9 cellular contexts compared by ENCODE assay signal in the genomic region with DNA sequence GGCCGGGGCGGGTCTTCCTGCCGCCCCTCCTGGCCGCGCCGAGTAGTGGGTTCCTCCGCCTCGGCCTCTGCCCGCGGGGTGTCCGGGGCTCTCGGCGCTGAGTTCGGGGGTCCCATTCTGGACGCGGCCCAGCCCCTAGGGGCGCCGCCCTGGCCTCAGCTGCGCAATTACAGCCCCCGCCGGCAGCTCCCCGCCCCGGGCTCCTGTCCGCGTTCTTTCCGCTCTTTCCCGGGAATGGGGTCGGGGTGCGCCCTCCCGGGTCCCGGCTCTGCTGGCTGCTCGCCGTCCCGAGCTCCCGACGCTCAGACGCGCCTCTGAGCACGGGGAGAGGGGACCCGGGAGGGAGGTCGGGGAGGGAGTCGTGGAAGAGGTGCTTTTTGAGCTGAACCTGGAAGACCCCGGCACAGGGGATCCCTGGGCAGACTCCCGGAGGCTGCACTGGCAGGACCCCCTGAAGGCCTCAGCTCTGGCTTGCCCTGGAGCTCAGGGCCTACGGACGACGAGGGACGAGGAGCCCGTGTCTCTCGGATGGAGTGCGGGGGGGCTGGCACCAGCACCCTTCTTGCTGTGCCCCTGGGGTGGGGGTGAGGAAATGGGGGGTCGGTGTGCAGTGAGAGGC. TPM values are rescaled to one million over a fixed set of nuclear protein-coding genes. Genes with fewer than 3 reads are reported as not detected.
A peak's percentile ranks its signal among the peaks of the same experiment; 100 is the strongest.
DNase-seq lines count a peak whose midpoint lies in the region; ATAC-seq, FAIRE-seq and TF ChIP-seq lines count a peak whose summit lies in the region.
"Had no signal": no experiment of that assay in that cellular context is flagged by ENCODE, and none has a peak within 500 bp of the region (broad histone marks: within the 10 kb centered on the region; RNA-seq: fewer than 3 reads in every experiment).

No MANE protein-coding gene starts in this region.

- peak overlapping the region; percentile 94 to 98 for H3K27ac ChIP-seq in breast epithelium

- no peaks in the 10 kb centered on the region for H3K9me3 ChIP-seq in breast epithelium
- no peaks in the 10 kb centered on the region for H3K9me3 ChIP-seq in mucosa of stomach (ENCODE audit: control insufficient read depth, low read length)

- H3K4me1 ChIP-seq in breast epithelium: peaks cover 15 to 26% of the 10 kb centered on the region in 2 donors
- H3K4me1 ChIP-seq in mucosa of stomach (ENCODE audit: control insufficient read depth, insufficient read depth, low read length): peaks cover 55% of the 10 kb centered on the region

- TF ChIP-seq POLR2A in breast epithelium (IDR thresholded peaks at IDR 0.05): no peak

- H3K36me3 ChIP-seq in breast epithelium (no peaks in the 10 kb centered on the region), mucosa of stomach (ENCODE audit: control insufficient read depth, insufficient read depth, low read length) (peaks cover 18% of the 10 kb centered on the region)

- POLR2A ChIA-PET in HEK293T (lab: Yijun Ruan, JAX): interaction anchor here (0.5 to 5.4 kb wide), 9 partner anchors 12 to 68 kb away, joined by 3 to 63 read pairs (median 5); a partner anchor contains a TSS

- peak; percentile 9 for ATAC-seq in HG03064 (IDR thresholded peaks at IDR 0.05; ENCODE audit: low read depth, unreplicated experiment)

- H3K27me3 ChIP-seq in breast epithelium (no peaks in the 10 kb centered on the region), mucosa of stomach (ENCODE audit: control insufficient read depth, insufficient read depth, low read length) (peaks cover 14% of the 10 kb centered on the region)

- DNase-seq in GM10266 (ENCODE audit: extremely low spot score) (no peak), breast epithelium (ENCODE audit: low spot score in 2 of 2) (no peak), HEK293T (ENCODE audit: extremely low spot score) (no peak), RCC 7860 (ENCODE audit: low spot score) (no peak)
- DNase-seq in stimulated activated CD8-positive, alpha-beta memory T cell treated with anti-CD3 and anti-CD28 coated beads, Interleukin-4, amount 100 ng/mL, for 48 hours: no peak
- DNase-seq in stimulated activated CD4-positive, alpha-beta T cell treated with anti-CD3 and anti-CD28 coated beads, Interleukin-1b, Interleukin-23, amount 100 ng/mL, for 48 hours: no peak

- CTCF ChIA-PET in HEK293T (lab: Yijun Ruan, JAX): interaction anchor here (0.5 to 1.4 kb wide), 5 partner anchors 9 to 203 kb away, joined by 3 to 4 read pairs (median 3); no protein-coding TSS in a partner anchor

- H3K4me3 ChIP-seq in breast epithelium: peak overlapping the region; percentile 83 to 100 (median 91)
- no peak overlapping the region for H3K4me3 ChIP-seq in mucosa of stomach (ENCODE audit: low read length)

- H3K9ac ChIP-seq in mucosa of stomach (ENCODE audit: low read length): peak overlapping the region; percentile 84

- TF ChIP-seq CTCF in GM10266 (IDR thresholded peaks at IDR 0.05; ENCODE audit: control insufficient read depth, insufficient read depth, low read depth, missing control alignments) (peak; percentile 6), breast epithelium (IDR thresholded peaks at IDR 0.05) (no peak)

- intact Hi-C loops in breast epithelium (cut with DNase I; ENCODE audit: low total_unique reads): no loop called here

- no peak for FAIRE-seq in RCC 7860 (lab: Jason Lieb, UNC)
- FAIRE-seq: TTC549 had no signal

TF ChIP-seq in HEK293T, 16 proteins besides CTCF, POLR2A, EP300 and RAD21:
- TF ChIP-seq BHLHE40 (IDR thresholded peaks at IDR 0.05; ENCODE audit: borderline replicate concordance) (no peak), ELF4 (IDR thresholded peaks at IDR 0.05) (no peak), SP1 (IDR thresholded peaks at IDR 0.05) (no peak), TARDBP (IDR thresholded peaks at IDR 0.05) (no peak), FOXK2 (IDR thresholded peaks at IDR 0.05) (no peak), SUZ12 (IDR thresholded peaks at IDR 0.05) (no peak), LEF1 (IDR thresholded peaks at IDR 0.05; ENCODE audit: borderline replicate concordance) (no peak), ZNF384 (IDR thresholded peaks at IDR 0.05) (no peak), L3MBTL2 (conservative IDR thresholded peaks at IDR 0.05) (no peak), FOXA1 (IDR thresholded peaks at IDR 0.05) (no peak), CTBP1 (IDR thresholded peaks at IDR 0.05; ENCODE audit: borderline replicate concordance) (no peak), HDGF (IDR thresholded peaks at IDR 0.05; ENCODE audit: borderline replicate concordance) (no peak)
- TF ChIP-seq, protein P1, sequence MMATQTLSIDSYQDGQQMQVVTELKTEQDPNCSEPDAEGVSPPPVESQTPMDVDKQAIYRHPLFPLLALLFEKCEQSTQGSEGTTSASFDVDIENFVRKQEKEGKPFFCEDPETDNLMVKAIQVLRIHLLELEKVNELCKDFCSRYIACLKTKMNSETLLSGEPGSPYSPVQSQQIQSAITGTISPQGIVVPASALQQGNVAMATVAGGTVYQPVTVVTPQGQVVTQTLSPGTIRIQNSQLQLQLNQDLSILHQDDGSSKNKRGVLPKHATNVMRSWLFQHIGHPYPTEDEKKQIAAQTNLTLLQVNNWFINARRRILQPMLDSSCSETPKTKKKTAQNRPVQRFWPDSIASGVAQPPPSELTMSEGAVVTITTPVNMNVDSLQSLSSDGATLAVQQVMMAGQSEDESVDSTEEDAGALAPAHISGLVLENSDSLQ (IDR thresholded peaks at IDR 0.05): no peak

RNA-seq across cellular contexts. Expression of a gene that starts 0.5 kb away (rescaled TPM):
- 100 to 1,000 TPM in 2 of 3 donors, 10 to 100 TPM in 1; 72.4 to 217 (median 107) TPM for total RNA-seq in breast epithelium

RNA-seq across cellular contexts. Expression of a gene that starts 0.9 kb away (rescaled TPM):
- 100 to 1,000 TPM in 1 of 3 donors, 10 to 100 TPM in 2; 51.8 to 126 (median 96.7) TPM for total RNA-seq in breast epithelium

RNA-seq across cellular contexts. Expression of a gene that starts 10.4 kb away (rescaled TPM):
- total RNA-seq in breast epithelium: 100 to 1,000 TPM; 209 to 847 (median 343) TPM

RNA-seq across cellular contexts. Expression of a gene that starts 15.5 kb away (rescaled TPM):
- 100 to 1,000 TPM in 1 of 3 donors, 10 to 100 TPM in 2; 14.7 to 152 (median 86.2) TPM for total RNA-seq in breast epithelium

RNA-seq across cellular contexts. Expression of a gene that starts 24.5 kb away (rescaled TPM):
- 100 to 1,000 TPM; 103 to 266 (median 109) TPM for total RNA-seq in breast epithelium
